ENCODE assay signal across 2 cellular contexts in the genomic region with DNA sequence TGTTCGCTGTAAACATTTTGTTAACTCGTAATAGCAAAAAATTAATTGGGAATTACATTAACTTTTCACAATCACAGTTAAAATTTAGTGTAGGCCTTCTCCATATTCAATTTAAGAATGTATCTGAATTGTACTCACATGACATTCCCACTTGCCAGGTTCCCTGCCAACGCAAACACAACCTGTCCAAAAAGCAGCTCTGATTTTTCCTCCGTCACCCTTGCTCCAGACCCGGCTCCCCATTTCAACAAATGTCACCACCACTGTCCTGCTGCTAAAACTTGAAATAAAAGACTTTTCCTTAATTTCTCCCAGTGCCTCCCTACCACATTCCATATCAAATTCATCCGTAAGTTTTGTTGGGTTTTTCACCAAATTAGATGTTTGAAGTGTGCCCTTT.
TF ChIP-seq lines count a peak whose summit lies in the region.

No MANE protein-coding gene starts in this region.

TF ChIP-seq in HepG2, 621 proteins besides CTCF, POLR2A, EP300 and RAD21 (continued from another document):
- TF ChIP-seq ZBTB49 (CRISPR knock-in tag; IDR thresholded peaks at IDR 0.05; ENCODE audit: borderline replicate concordance) = no peak
- TF ChIP-seq FIP1L1 (IDR thresholded peaks at IDR 0.05; ENCODE audit: borderline replicate concordance, insufficient read depth, low read depth, low read length) = no peak
- TF ChIP-seq ZNF224 (CRISPR knock-in tag; IDR thresholded peaks at IDR 0.05) = no peak
- no peak for TF ChIP-seq FOXJ3 (CRISPR knock-in tag; IDR thresholded peaks at IDR 0.05; ENCODE audit: borderline replicate concordance)
- TF ChIP-seq, protein P1, sequence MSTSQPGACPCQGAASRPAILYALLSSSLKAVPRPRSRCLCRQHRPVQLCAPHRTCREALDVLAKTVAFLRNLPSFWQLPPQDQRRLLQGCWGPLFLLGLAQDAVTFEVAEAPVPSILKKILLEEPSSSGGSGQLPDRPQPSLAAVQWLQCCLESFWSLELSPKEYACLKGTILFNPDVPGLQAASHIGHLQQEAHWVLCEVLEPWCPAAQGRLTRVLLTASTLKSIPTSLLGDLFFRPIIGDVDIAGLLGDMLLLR (CRISPR knock-in tag; IDR thresholded peaks at IDR 0.05) = no peak
- TF ChIP-seq SP1 (IDR thresholded peaks at IDR 0.05) = no peak
- TF ChIP-seq SP1 (CRISPR knock-in tag; IDR thresholded peaks at IDR 0.05) = no peak
- TF ChIP-seq TARDBP (CRISPR knock-in tag; IDR thresholded peaks at IDR 0.05) = no peak
- TF ChIP-seq PCBP1 (IDR thresholded peaks at IDR 0.05; ENCODE audit: borderline replicate concordance, low read depth, low read length) = no peak

TF ChIP-seq in GM12878, 131 proteins besides CTCF, POLR2A, EP300 and RAD21 (continued from another document):
- TF ChIP-seq, protein P2, sequence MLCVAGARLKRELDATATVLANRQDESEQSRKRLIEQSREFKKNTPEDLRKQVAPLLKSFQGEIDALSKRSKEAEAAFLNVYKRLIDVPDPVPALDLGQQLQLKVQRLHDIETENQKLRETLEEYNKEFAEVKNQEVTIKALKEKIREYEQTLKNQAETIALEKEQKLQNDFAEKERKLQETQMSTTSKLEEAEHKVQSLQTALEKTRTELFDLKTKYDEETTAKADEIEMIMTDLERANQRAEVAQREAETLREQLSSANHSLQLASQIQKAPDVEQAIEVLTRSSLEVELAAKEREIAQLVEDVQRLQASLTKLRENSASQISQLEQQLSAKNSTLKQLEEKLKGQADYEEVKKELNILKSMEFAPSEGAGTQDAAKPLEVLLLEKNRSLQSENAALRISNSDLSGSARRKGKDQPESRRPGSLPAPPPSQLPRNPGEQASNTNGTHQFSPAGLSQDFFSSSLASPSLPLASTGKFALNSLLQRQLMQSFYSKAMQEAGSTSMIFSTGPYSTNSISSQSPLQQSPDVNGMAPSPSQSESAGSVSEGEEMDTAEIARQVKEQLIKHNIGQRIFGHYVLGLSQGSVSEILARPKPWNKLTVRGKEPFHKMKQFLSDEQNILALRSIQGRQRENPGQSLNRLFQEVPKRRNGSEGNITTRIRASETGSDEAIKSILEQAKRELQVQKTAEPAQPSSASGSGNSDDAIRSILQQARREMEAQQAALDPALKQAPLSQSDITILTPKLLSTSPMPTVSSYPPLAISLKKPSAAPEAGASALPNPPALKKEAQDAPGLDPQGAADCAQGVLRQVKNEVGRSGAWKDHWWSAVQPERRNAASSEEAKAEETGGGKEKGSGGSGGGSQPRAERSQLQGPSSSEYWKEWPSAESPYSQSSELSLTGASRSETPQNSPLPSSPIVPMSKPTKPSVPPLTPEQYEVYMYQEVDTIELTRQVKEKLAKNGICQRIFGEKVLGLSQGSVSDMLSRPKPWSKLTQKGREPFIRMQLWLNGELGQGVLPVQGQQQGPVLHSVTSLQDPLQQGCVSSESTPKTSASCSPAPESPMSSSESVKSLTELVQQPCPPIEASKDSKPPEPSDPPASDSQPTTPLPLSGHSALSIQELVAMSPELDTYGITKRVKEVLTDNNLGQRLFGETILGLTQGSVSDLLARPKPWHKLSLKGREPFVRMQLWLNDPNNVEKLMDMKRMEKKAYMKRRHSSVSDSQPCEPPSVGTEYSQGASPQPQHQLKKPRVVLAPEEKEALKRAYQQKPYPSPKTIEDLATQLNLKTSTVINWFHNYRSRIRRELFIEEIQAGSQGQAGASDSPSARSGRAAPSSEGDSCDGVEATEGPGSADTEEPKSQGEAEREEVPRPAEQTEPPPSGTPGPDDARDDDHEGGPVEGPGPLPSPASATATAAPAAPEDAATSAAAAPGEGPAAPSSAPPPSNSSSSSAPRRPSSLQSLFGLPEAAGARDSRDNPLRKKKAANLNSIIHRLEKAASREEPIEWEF (IDR thresholded peaks at IDR 0.05; ENCODE audit: insufficient replicate concordance, low read depth, low read length) = no peak
- TF ChIP-seq, protein P3, sequence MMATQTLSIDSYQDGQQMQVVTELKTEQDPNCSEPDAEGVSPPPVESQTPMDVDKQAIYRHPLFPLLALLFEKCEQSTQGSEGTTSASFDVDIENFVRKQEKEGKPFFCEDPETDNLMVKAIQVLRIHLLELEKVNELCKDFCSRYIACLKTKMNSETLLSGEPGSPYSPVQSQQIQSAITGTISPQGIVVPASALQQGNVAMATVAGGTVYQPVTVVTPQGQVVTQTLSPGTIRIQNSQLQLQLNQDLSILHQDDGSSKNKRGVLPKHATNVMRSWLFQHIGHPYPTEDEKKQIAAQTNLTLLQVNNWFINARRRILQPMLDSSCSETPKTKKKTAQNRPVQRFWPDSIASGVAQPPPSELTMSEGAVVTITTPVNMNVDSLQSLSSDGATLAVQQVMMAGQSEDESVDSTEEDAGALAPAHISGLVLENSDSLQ (IDR thresholded peaks at IDR 0.05) = no peak
- no peak for TF ChIP-seq ATF2 (IDR thresholded peaks at IDR 0.05; ENCODE audit: low read length)
- no peak for TF ChIP-seq RAD51 (IDR thresholded peaks at IDR 0.05)
- TF ChIP-seq SKIL (IDR thresholded peaks at IDR 0.05; ENCODE audit: low read depth, poor library complexity, severe bottlenecking) = no peak
- TF ChIP-seq SMC3 (IDR thresholded peaks at IDR 0.05; ENCODE audit: borderline replicate concordance, low read length) = no peak
- no peak for TF ChIP-seq SMARCA5 (IDR thresholded peaks at IDR 0.05)
